ENCODE assay signal across 1 cellular context in the genomic region with DNA sequence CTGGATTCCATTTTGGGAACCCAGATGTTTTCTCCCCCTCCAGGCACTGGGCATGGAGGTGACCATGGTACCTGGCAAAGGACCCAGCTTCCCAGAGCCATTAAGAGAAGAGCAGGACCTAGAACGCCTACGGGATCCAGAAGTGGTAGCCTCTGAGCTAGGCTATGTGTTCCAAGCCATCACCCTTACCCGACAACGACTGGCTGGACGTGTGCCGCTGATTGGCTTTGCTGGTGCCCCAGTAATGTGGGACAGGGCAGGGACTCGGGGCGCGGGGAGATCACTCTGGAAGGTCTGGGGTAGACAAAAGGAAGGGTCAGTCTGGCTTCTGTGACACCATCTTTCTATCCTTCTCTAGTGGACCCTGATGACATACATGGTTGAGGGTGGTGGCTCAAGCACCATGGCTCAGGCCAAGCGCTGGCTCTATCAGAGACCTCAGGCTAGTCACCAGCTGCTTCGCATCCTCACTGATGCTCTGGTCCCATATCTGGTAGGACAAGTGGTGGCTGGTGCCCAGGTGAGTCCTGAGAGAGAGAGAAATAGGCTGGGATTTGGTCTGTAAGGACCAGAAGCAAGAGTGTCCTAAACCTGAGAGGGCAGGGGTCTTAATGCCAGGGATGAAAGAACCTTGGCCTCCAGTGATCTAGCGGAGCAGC.
TF ChIP-seq lines count a peak whose summit lies in the region.

No MANE protein-coding gene starts in this region.

TF ChIP-seq in GM23338, 12 proteins besides CTCF, POLR2A, EP300 and RAD21 (continued from another document):
- TF ChIP-seq, protein P1, sequence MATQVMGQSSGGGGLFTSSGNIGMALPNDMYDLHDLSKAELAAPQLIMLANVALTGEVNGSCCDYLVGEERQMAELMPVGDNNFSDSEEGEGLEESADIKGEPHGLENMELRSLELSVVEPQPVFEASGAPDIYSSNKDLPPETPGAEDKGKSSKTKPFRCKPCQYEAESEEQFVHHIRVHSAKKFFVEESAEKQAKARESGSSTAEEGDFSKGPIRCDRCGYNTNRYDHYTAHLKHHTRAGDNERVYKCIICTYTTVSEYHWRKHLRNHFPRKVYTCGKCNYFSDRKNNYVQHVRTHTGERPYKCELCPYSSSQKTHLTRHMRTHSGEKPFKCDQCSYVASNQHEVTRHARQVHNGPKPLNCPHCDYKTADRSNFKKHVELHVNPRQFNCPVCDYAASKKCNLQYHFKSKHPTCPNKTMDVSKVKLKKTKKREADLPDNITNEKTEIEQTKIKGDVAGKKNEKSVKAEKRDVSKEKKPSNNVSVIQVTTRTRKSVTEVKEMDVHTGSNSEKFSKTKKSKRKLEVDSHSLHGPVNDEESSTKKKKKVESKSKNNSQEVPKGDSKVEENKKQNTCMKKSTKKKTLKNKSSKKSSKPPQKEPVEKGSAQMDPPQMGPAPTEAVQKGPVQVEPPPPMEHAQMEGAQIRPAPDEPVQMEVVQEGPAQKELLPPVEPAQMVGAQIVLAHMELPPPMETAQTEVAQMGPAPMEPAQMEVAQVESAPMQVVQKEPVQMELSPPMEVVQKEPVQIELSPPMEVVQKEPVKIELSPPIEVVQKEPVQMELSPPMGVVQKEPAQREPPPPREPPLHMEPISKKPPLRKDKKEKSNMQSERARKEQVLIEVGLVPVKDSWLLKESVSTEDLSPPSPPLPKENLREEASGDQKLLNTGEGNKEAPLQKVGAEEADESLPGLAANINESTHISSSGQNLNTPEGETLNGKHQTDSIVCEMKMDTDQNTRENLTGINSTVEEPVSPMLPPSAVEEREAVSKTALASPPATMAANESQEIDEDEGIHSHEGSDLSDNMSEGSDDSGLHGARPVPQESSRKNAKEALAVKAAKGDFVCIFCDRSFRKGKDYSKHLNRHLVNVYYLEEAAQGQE (IDR thresholded peaks at IDR 0.05; ENCODE audit: unreplicated experiment) = no peak
- TF ChIP-seq EZH2phosphoT487 (IDR thresholded peaks at IDR 0.05; ENCODE audit: unreplicated experiment) = no peak
- no peak for TF ChIP-seq ZNF331 (CRISPR knock-in tag; IDR thresholded peaks at IDR 0.05; ENCODE audit: low read depth)
- TF ChIP-seq CREB1 (CRISPR knock-in tag; IDR thresholded peaks at IDR 0.05; ENCODE audit: low read depth) = no peak
- TF ChIP-seq POLR2AphosphoS5 (IDR thresholded peaks at IDR 0.05; ENCODE audit: low read depth) = no peak
- no peak for TF ChIP-seq EZH2 (IDR thresholded peaks at IDR 0.05; ENCODE audit: low read depth, unreplicated experiment)
- TF ChIP-seq NANOG (IDR thresholded peaks at IDR 0.05; ENCODE audit: borderline replicate concordance) = no peak
- no peak for TF ChIP-seq STAT1 (IDR thresholded peaks at IDR 0.05; ENCODE audit: unreplicated experiment)
- TF ChIP-seq ZNF114 (CRISPR knock-in tag; IDR thresholded peaks at IDR 0.05) = no peak
- TF ChIP-seq JUNB (IDR thresholded peaks at IDR 0.05; ENCODE audit: unreplicated experiment) = no peak
- TF ChIP-seq, protein P2, sequence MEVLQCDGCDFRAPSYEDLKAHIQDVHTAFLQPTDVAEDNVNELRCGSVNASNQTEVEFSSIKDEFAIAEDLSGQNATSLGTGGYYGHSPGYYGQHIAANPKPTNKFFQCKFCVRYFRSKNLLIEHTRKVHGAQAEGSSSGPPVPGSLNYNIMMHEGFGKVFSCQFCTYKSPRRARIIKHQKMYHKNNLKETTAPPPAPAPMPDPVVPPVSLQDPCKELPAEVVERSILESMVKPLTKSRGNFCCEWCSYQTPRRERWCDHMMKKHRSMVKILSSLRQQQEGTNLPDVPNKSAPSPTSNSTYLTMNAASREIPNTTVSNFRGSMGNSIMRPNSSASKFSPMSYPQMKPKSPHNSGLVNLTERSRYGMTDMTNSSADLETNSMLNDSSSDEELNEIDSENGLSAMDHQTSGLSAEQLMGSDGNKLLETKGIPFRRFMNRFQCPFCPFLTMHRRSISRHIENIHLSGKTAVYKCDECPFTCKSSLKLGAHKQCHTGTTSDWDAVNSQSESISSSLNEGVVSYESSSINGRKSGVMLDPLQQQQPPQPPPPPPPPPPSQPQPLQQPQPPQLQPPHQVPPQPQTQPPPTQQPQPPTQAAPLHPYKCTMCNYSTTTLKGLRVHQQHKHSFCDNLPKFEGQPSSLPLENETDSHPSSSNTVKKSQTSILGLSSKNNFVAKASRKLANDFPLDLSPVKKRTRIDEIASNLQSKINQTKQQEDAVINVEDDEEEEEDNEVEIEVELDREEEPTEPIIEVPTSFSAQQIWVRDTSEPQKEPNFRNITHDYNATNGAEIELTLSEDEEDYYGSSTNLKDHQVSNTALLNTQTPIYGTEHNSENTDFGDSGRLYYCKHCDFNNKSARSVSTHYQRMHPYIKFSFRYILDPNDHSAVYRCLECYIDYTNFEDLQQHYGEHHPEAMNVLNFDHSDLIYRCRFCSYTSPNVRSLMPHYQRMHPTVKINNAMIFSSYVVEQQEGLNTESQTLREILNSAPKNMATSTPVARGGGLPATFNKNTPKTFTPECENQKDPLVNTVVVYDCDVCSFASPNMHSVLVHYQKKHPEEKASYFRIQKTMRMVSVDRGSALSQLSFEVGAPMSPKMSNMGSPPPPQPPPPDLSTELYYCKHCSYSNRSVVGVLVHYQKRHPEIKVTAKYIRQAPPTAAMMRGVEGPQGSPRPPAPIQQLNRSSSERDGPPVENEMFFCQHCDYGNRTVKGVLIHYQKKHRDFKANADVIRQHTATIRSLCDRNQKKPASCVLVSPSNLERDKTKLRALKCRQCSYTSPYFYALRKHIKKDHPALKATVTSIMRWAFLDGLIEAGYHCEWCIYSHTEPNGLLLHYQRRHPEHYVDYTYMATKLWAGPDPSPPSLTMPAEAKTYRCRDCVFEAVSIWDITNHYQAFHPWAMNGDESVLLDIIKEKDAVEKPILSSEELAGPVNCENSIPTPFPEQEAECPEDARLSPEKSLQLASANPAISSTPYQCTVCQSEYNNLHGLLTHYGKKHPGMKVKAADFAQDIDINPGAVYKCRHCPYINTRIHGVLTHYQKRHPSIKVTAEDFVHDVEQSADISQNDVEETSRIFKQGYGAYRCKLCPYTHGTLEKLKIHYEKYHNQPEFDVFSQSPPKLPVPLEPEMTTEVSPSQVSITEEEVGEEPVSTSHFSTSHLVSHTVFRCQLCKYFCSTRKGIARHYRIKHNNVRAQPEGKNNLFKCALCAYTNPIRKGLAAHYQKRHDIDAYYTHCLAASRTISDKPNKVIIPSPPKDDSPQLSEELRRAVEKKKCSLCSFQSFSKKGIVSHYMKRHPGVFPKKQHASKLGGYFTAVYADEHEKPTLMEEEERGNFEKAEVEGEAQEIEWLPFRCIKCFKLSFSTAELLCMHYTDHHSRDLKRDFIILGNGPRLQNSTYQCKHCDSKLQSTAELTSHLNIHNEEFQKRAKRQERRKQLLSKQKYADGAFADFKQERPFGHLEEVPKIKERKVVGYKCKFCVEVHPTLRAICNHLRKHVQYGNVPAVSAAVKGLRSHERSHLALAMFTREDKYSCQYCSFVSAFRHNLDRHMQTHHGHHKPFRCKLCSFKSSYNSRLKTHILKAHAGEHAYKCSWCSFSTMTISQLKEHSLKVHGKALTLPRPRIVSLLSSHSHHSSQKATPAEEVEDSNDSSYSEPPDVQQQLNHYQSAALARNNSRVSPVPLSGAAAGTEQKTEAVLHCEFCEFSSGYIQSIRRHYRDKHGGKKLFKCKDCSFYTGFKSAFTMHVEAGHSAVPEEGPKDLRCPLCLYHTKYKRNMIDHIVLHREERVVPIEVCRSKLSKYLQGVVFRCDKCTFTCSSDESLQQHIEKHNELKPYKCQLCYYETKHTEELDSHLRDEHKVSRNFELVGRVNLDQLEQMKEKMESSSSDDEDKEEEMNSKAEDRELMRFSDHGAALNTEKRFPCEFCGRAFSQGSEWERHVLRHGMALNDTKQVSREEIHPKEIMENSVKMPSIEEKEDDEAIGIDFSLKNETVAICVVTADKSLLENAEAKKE (CRISPR knock-in tag; IDR thresholded peaks at IDR 0.05) = no peak
